ENCODE assay signal across 14 cellular contexts in genomic region chr7:100370303-100370702, GRCh38. TPM values are rescaled to one million over a fixed set of nuclear protein-coding genes. Genes with fewer than 3 reads are reported as not detected.
DNase-seq lines count a peak whose midpoint lies in the region; ATAC-seq and TF ChIP-seq lines count a peak whose summit lies in the region.
"Had no signal": no experiment of that assay in that cellular context is flagged by ENCODE, and none has a peak within 500 bp of the region (broad histone marks: within the 10 kb centered on the region; RNA-seq: fewer than 3 reads in every experiment).

No MANE protein-coding gene starts in this region.

- CTCF ChIA-PET in CD8-positive, alpha-beta T cell (lab: Charles Lee) = no interaction called here

- peaks cover 51% of the 10 kb centered on the region for H3K4me1 Mint-ChIP-seq in CD8-positive, alpha-beta T cell (ENCODE audit: low read depth)
- peaks cover 24% of the 10 kb centered on the region for H3K4me1 Mint-ChIP-seq in T-helper 17 cell
- H3K4me1 Mint-ChIP-seq in memory B cell = peaks cover 55% of the 10 kb centered on the region

- TF ChIP-seq CTCF in CD8-positive, alpha-beta T cell (IDR thresholded peaks at IDR 0.05) = no peak

- POLR2A ChIA-PET in CD8-positive, alpha-beta T cell (lab: Charles Lee) = no interaction called here

- ATAC-seq in CD8-positive, alpha-beta T cell = no peak
- ATAC-seq in T-helper 17 cell = no peak
- ATAC-seq in memory B cell (ENCODE audit: low read depth) = no peak
- ATAC-seq in activated CD4-positive, CD25-positive, alpha-beta regulatory T cell treated with anti-CD3 and anti-CD28 coated beads, Interleukin-2, amount 50 U/mL, for 24 hours = no peak
- ATAC-seq: gastroesophageal sphincter, pancreas had no signal

- no peaks in the 10 kb centered on the region for H3K27me3 ChIP-seq in CD8-positive, alpha-beta T cell (ENCODE audit: insufficient read depth, low read length)
- H3K27me3 ChIP-seq: gastroesophageal sphincter, pancreas had no signal

- intact Hi-C loops in CD8-positive, alpha-beta T cell (cut with DNase I, micrococcal nuclease) = no loop called here

- H3K9me3 Mint-ChIP-seq in CD8-positive, alpha-beta T cell = no peaks in the 10 kb centered on the region
- no peaks in the 10 kb centered on the region for H3K9me3 Mint-ChIP-seq in memory B cell

- H3K27me3 Mint-ChIP-seq in CD8-positive, alpha-beta T cell (ENCODE audit: low read depth) = no peaks in the 10 kb centered on the region
- H3K27me3 Mint-ChIP-seq in T-helper 17 cell (peaks cover 5% of the 10 kb centered on the region), memory B cell (no peaks in the 10 kb centered on the region)

- H3K9me3 ChIP-seq in CD8-positive, alpha-beta T cell (ENCODE audit: low read length) = no peaks in the 10 kb centered on the region
- no peaks in the 10 kb centered on the region for H3K9me3 ChIP-seq in T-helper 17 cell (ENCODE audit: control insufficient read depth, low read length, poor library complexity, severe bottlenecking)
- H3K9me3 ChIP-seq: gastroesophageal sphincter, pancreas had no signal

- peaks cover 33% of the 10 kb centered on the region for H3K4me1 ChIP-seq in CD8-positive, alpha-beta T cell (ENCODE audit: insufficient read depth, low read length)
- H3K4me1 ChIP-seq: pancreas had no signal

- peaks cover 22% of the 10 kb centered on the region for H3K36me3 Mint-ChIP-seq in CD8-positive, alpha-beta T cell
- peaks cover 3% of the 10 kb centered on the region for H3K36me3 Mint-ChIP-seq in T-helper 17 cell (ENCODE audit: low read depth)
- no peaks in the 10 kb centered on the region for H3K36me3 Mint-ChIP-seq in memory B cell

- H3K4me3 Mint-ChIP-seq in CD8-positive, alpha-beta T cell = no peak overlapping the region
- H3K4me3 Mint-ChIP-seq in T-helper 17 cell = peak overlapping the region; percentile 62
- H3K4me3 Mint-ChIP-seq in memory B cell = no peak overlapping the region

- no peak overlapping the region for H3K4me3 ChIP-seq in CD8-positive, alpha-beta T cell (ENCODE audit: low read depth, low read length)
- H3K4me3 ChIP-seq: gastroesophageal sphincter, pancreas had no signal

- H3K27ac Mint-ChIP-seq in CD8-positive, alpha-beta T cell = peak overlapping the region; percentile 86
- peak overlapping the region; percentile 66 for H3K27ac Mint-ChIP-seq in T-helper 17 cell
- peak overlapping the region; percentile 94 for H3K27ac Mint-ChIP-seq in memory B cell

- H3K36me3 ChIP-seq in CD8-positive, alpha-beta T cell (ENCODE audit: insufficient read depth, low read length) = no peaks in the 10 kb centered on the region
- H3K36me3 ChIP-seq: pancreas had no signal

- H3K27ac ChIP-seq in CD8-positive, alpha-beta T cell (ENCODE audit: low read depth, low read length) = no peak overlapping the region
- H3K27ac ChIP-seq: KMS-11 had no signal

- no peak for DNase-seq in CD8-positive, alpha-beta T cell
- DNase-seq in T-helper 17 cell (no peak), memory B cell (ENCODE audit: low spot score in 2 of 2) (no peak), NCI-H1417 treated with DMSO at 0.1 percent for 48 hours (lab: John Stamatoyannopoulos, UW) (no peak)
- DNase-seq in activated CD8-positive, alpha-beta memory T cell treated with anti-CD3 and anti-CD28 coated beads, Interleukin-2, amount 50 U/mL, for 48 hours = no peak
- DNase-seq: effector memory CD4-positive, alpha-beta T cell; EL; NCI-H187; NCI-H748 treated with DMSO at 0.1 percent for 48 hours; pancreas; SIG-M5 had no signal

RNA-seq across cellular contexts. Expression of gene PILRA, which starts 3.0 kb away (rescaled TPM):
- total RNA-seq in CD8-positive, alpha-beta T cell = 10 to 100 TPM in 1 of 2 experiments, 1 to 10 TPM in 1; 8.9 to 10.2 TPM
- total RNA-seq in T-helper 17 cell = 10 to 100 TPM in 1 of 2 donors, 1 to 10 TPM in 1; 3.1 to 14.5 TPM

RNA-seq across cellular contexts. Expression of gene PILRB, which starts 12.4 kb away (rescaled TPM):
- 10 to 100 TPM; 73.6 to 84.3 TPM for total RNA-seq in CD8-positive, alpha-beta T cell
- total RNA-seq in T-helper 17 cell = 10 to 100 TPM; 71.6 to 97.2 TPM

RNA-seq across cellular contexts. Expression of gene ZCWPW1, which starts 58.2 kb away (rescaled TPM):
- 1 to 10 TPM; 5.0 to 5.7 TPM for total RNA-seq in CD8-positive, alpha-beta T cell
- 1 to 10 TPM; 5.1 TPM for total RNA-seq in T-helper 17 cell

RNA-seq across cellular contexts. Expression of gene MEPCE, which starts 59.3 kb away (rescaled TPM):
- 10 to 100 TPM; 69.3 to 73.3 TPM for total RNA-seq in CD8-positive, alpha-beta T cell
- 10 to 100 TPM; 66.1 to 66.8 TPM for total RNA-seq in T-helper 17 cell
